Comparison of ENCODE assay signal across 8 cellular contexts in genomic region chr19:40797963-40798222, GRCh38. TPM values are rescaled to one million over a fixed set of nuclear protein-coding genes. Genes with fewer than 3 reads are reported as not detected.
DNase-seq lines count a peak whose midpoint lies in the region; ATAC-seq, FAIRE-seq and TF ChIP-seq lines count a peak whose summit lies in the region.

No MANE protein-coding gene starts in this region.

- peaks cover 36% of the 10 kb centered on the region for H3K4me1 ChIP-seq in Loucy (ENCODE audit: insufficient read depth, low read length, poor library complexity, severe bottlenecking)

- peak overlapping the region; percentile 95 for H3K4me3 Mint-ChIP-seq in neural crest cell

- TF ChIP-seq CTCF in BJ (IDR thresholded peaks at IDR 0.05; ENCODE audit: insufficient read depth, low read depth, low read length), result no peak
- no peak for TF ChIP-seq CTCF in Loucy (conservative IDR thresholded peaks at IDR 0.05; ENCODE audit: low read length)
- TF ChIP-seq CTCF in dorsolateral prefrontal cortex (IDR thresholded peaks at IDR 0.05 in 54 of 56, conservative IDR thresholded peaks at IDR 0.05 in 2 of 56; ENCODE audit: low read depth in 1 of 56, partially characterized antibody in 56 of 56), result no peak
- no peak for TF ChIP-seq CTCF in neural crest cell (conservative IDR thresholded peaks at IDR 0.05)

- H3K27me3 ChIP-seq in BJ (ENCODE audit: control insufficient read depth, insufficient read depth, low read length), result no peaks in the 10 kb centered on the region
- no peaks in the 10 kb centered on the region for H3K27me3 ChIP-seq in Loucy (ENCODE audit: insufficient read depth, low read length, poor library complexity, severe bottlenecking)
- H3K27me3 ChIP-seq in dorsolateral prefrontal cortex, result no peaks in the 10 kb centered on the region

- peaks cover 39% of the 10 kb centered on the region for H3K79me2 ChIP-seq in Loucy (ENCODE audit: insufficient read depth, low read length)

- H3K4me2 ChIP-seq in Loucy (ENCODE audit: low read depth, low read length, poor library complexity, severe bottlenecking), result peak overlapping the region; percentile 78

- H3K27me3 Mint-ChIP-seq in neural crest cell (ENCODE audit: low read depth), result no peaks in the 10 kb centered on the region

- ATAC-seq in GM19395 (IDR thresholded peaks at IDR 0.05; ENCODE audit: unreplicated experiment), result no peak

- H3K9me3 Mint-ChIP-seq in neural crest cell, result no peaks in the 10 kb centered on the region

- CTCF ChIA-PET in BJ (lab: Yijun Ruan, JAX), result interaction anchor here (0.7 to 1.8 kb wide), 4 partner anchors 9 to 135 kb away, joined by 3 to 11 read pairs (median 4); partner anchors contain the start of gene RAB4B

- H3K4me3 ChIP-seq in BJ (ENCODE audit: low read depth, low read length), result peak overlapping the region; percentile 43
- H3K4me3 ChIP-seq in Loucy (ENCODE audit: low read length, poor library complexity, severe bottlenecking), result peak overlapping the region; percentile 82
- H3K4me3 ChIP-seq in dorsolateral prefrontal cortex, result peak overlapping the region in 58 of 59 donors; percentile 38 to 99 (median 93)

- H3K27ac ChIP-seq in dorsolateral prefrontal cortex, result peak overlapping the region; percentile 79 to 99 (median 96)

- H2AFZ ChIP-seq in Loucy (ENCODE audit: low read length), result peak overlapping the region; percentile 95; the same call in 1 of the 2 replicates

- H3K27ac Mint-ChIP-seq in neural crest cell (ENCODE audit: unreplicated experiment), result peak overlapping the region; percentile 86

- POLR2A ChIA-PET in BJ (lab: Charles Lee), result interaction anchor here (0.5 kb wide), 1 partner anchor 20 kb away, joined by 23 read pairs; the partner anchor contains the start of gene RAB4B

- no peak for FAIRE-seq in GM19239 (lab: Jason Lieb, UNC)

- H3K4me1 Mint-ChIP-seq in neural crest cell, result peaks cover 33% of the 10 kb centered on the region

- no peaks in the 10 kb centered on the region for H3K9me2 ChIP-seq in Loucy (replicated peaks; ENCODE audit: low read depth, low read length)

- H4K20me1 ChIP-seq in Loucy (ENCODE audit: insufficient read depth, low read length, poor library complexity, severe bottlenecking), result peaks cover 36% of the 10 kb centered on the region

- intact Hi-C loops in dorsolateral prefrontal cortex (cut with DNase I), result loop anchor here (2.0 to 5.0 kb wide), 3 partner anchors 46 to 465 kb away; partner anchors contain the start of genes ACTMAP (in 2 of the 2) and SNRPA (in 2 of the 2)

- H3K36me3 Mint-ChIP-seq in neural crest cell (ENCODE audit: low read depth), result peaks cover 2% of the 10 kb centered on the region

- H3K36me3 ChIP-seq in BJ (ENCODE audit: control insufficient read depth, insufficient read depth, low read length) (peaks cover 17% of the 10 kb centered on the region), Loucy (ENCODE audit: insufficient read depth, low read length) (no peaks in the 10 kb centered on the region)

- 0 out of 2 replicates have a peak, but pooled peaks cover 3% of the 10 kb centered on the region for H3F3A ChIP-seq in Loucy (ENCODE audit: low read depth)

- DNase-seq in BJ (ENCODE audit: low read depth), result no peak
- no peak for DNase-seq in dorsolateral prefrontal cortex
- no peak for DNase-seq in neural crest cell (ENCODE audit: low read depth, low spot score)
- DNase-seq in occipital lobe (lab: John Stamatoyannopoulos, UW), result no peak
- DNase-seq in GM19239 (ENCODE audit: insufficient read length, low spot score), result no peak
- DNase-seq in amniotic stem cell (lab: John Stamatoyannopoulos, UW), result no peak

- no peaks in the 10 kb centered on the region for H3K9me3 ChIP-seq in Loucy (ENCODE audit: insufficient read depth, low read depth, low read length)

- peak overlapping the region; percentile 81 for H3K9ac ChIP-seq in Loucy (ENCODE audit: low read depth, low read length, poor library complexity, severe bottlenecking)

RNA-seq across cellular contexts. Expression of gene EGLN2, which starts 1.1 kb away (rescaled TPM):
- polyA plus RNA-seq in BJ (2011; rRNA removed), result 39.3 and 65.5 TPM in 2 replicates
- 40.0 and 58.2 TPM in 2 replicates for polyA minus RNA-seq in BJ (2011; rRNA and poly(A)+ RNA removed)
- total RNA-seq in dorsolateral prefrontal cortex (100 to 1,000 TPM in 69 of 120 experiments, 10 to 100 TPM in 51; 73.7 to 138 (median 102) TPM), neural crest cell (109 and 113 TPM in 2 replicates), occipital lobe (46.9 TPM)

RNA-seq across cellular contexts. Expression of gene RAB4B, which starts 19.8 kb away (rescaled TPM):
- 16.5 and 25.4 TPM in 2 replicates for polyA plus RNA-seq in BJ (2011; rRNA removed)
- polyA minus RNA-seq in BJ (2011; rRNA and poly(A)+ RNA removed), result 6.4 and 10.0 TPM in 2 replicates
- total RNA-seq in dorsolateral prefrontal cortex (100 to 1,000 TPM in 6 of 120 experiments, 10 to 100 TPM in 114; 42.2 to 113 (median 77.4) TPM), neural crest cell (14.1 and 15.2 TPM in 2 replicates), occipital lobe (8.6 TPM)

RNA-seq across cellular contexts. Expression of gene MIA, which starts 22.6 kb away (rescaled TPM):
- polyA plus RNA-seq in BJ (2011; rRNA removed), result not detected in 2 replicates
- polyA minus RNA-seq in BJ (2011; rRNA and poly(A)+ RNA removed), result not detected in 2 replicates
- total RNA-seq in dorsolateral prefrontal cortex (10 to 100 TPM in 4 of 120 experiments, 1 to 10 TPM in 53, not detected in 63; 1.4 to 14.0 (median 2.9) TPM), neural crest cell (6.9 and 9.9 TPM in 2 replicates), occipital lobe (not detected)

RNA-seq across cellular contexts. Expression of gene SNRPA, which starts 46.9 kb away (rescaled TPM):
- 92.2 and 167 TPM in 2 replicates for polyA plus RNA-seq in BJ (2011; rRNA removed)
- 90.9 and 160 TPM in 2 replicates for polyA minus RNA-seq in BJ (2011; rRNA and poly(A)+ RNA removed)
- total RNA-seq in dorsolateral prefrontal cortex, result 10 to 100 TPM; 22.7 to 66.6 (median 39.6) TPM
- 213 and 214 TPM in 2 replicates for total RNA-seq in neural crest cell
- 17.0 TPM for total RNA-seq in occipital lobe

RNA-seq across cellular contexts. Expression of gene ACTMAP, which starts 47.6 kb away (rescaled TPM):
- polyA plus RNA-seq in BJ (2011; rRNA removed), result 3.9 and 5.5 TPM in 2 replicates
- 5.0 and 5.8 TPM in 2 replicates for polyA minus RNA-seq in BJ (2011; rRNA and poly(A)+ RNA removed)
- total RNA-seq in dorsolateral prefrontal cortex (10 to 100 TPM in 5 of 120 experiments, 1 to 10 TPM in 115; 1.4 to 15.4 (median 5.6) TPM), neural crest cell (22.7 and 25.1 TPM in 2 replicates), occipital lobe (0.31 TPM)

Comparison
In these comparisons a context has a peak if more than half of its experiments do, and no peak if none do; other contexts are left out.
1. H3K4me3 ChIP-seq: peak in every context shown above with its lines; median percentile 93 in dorsolateral prefrontal cortex; 82 in Loucy; 43 in BJ.